14 cellular contexts compared by ENCODE assay signal in genomic region chr10:72903941-72904446, GRCh38. TPM values are rescaled to one million over a fixed set of nuclear protein-coding genes. Genes with fewer than 3 reads are reported as not detected.
"Had no signal": no experiment of that assay in that cellular context is flagged by ENCODE, and none has a peak within 500 bp of the region (broad histone marks: within the 10 kb centered on the region; RNA-seq: fewer than 3 reads in every experiment).

No MANE protein-coding gene starts in this region.

RNA-seq across cellular contexts. Expression of gene OIT3, which starts 10.5 kb away (rescaled TPM):
- total RNA-seq: natural killer cell, prostate gland, sciatic nerve, smooth muscle cell, suprapubic skin, upper lobe of right lung had no signal

RNA-seq across cellular contexts. Expression of gene PLA2G12B, which starts 50.6 kb away (rescaled TPM):
- total RNA-seq: natural killer cell, occipital lobe, osteoblast, ovary, prostate gland, pulmonary artery endothelial cell, sciatic nerve, smooth muscle cell, spleen, suprapubic skin, testis, urinary bladder, uterus had no signal
